Comparison of ENCODE assay signal across 8 cellular contexts in genomic region chr3:46695177-46695961, GRCh38.
DNase-seq lines count a peak whose midpoint lies in the region; ATAC-seq and TF ChIP-seq lines count a peak whose summit lies in the region.

No MANE protein-coding gene starts in this region.

- peak; percentile 31 for TF ChIP-seq CTCF in astrocyte of the cerebellum (IDR thresholded peaks at IDR 0.05; ENCODE audit: low read depth, low read length, missing control alignments)

- no peak overlapping the region for H3K4me3 ChIP-seq in astrocyte of the cerebellum (ENCODE audit: low read depth, low read length)

- ATAC-seq in GM21737 (IDR thresholded peaks at IDR 0.05; ENCODE audit: unreplicated experiment), result no peak

- DNase-seq in NCI-H345 (lab: John Stamatoyannopoulos, UW), result peak; percentile 3
- no peak for DNase-seq in NCI-H345 treated with DMSO at 0.1 percent for 48 hours (lab: John Stamatoyannopoulos, UW; ENCODE audit: unreplicated experiment)
- DNase-seq in SKM-1 (lab: John Stamatoyannopoulos, UW; ENCODE audit: unreplicated experiment), result peak; percentile 83
- DNase-seq in astrocyte of the cerebellum (ENCODE audit: low read depth), result no peak
- peak; percentile 70 for DNase-seq in iPS DF 19.7 (ENCODE audit: low read depth, low spot score)
- peak; percentile 33 to 39 for DNase-seq in stimulated activated CD4-positive, alpha-beta T cell treated with anti-CD3 and anti-CD28 coated beads, Interleukin-2, amount 100 ng/mL, for 48 hours
- DNase-seq in inferior parietal cortex (ENCODE audit: extremely low spot score), result no peak

- in situ Hi-C loops in astrocyte of the cerebellum (cut with HindIII; ENCODE audit: low sequenced_read_pairs), result loop anchor here (25.0 kb wide), 1 partner anchor 92 kb away; no protein-coding TSS in a partner anchor

Comparison
In these comparisons a context has a peak if more than half of its experiments do, and no peak if none do; other contexts are left out.
1. DNase-seq: peak in NCI-H345 (single experiment), SKM-1 (single experiment), iPS DF 19.7 (single experiment) and stimulated activated CD4-positive, alpha-beta T cell treated with anti-CD3 and anti-CD28 coated beads, Interleukin-2, amount 100 ng/mL, for 48 hours (2 of 2); none in NCI-H345 treated with DMSO at 0.1 percent for 48 hours (single experiment), astrocyte of the cerebellum (single experiment) and inferior parietal cortex (single experiment).